1 cellular context compared by ENCODE assay signal in genomic region chr14:22901799-22902198, GRCh38.
A peak's percentile ranks its signal among the peaks of the same experiment; 100 is the strongest.
TF ChIP-seq lines count a peak whose summit lies in the region.

No MANE protein-coding gene starts in this region.

TF ChIP-seq in HepG2, 621 proteins besides CTCF, POLR2A, EP300 and RAD21 (continues in another document):
- TF ChIP-seq RCOR2 (CRISPR knock-in tag; IDR thresholded peaks at IDR 0.05) (no peak), JUN (CRISPR knock-in tag; IDR thresholded peaks at IDR 0.05) (no peak), MLLT10 (CRISPR knock-in tag; IDR thresholded peaks at IDR 0.05) (no peak), ZNF687 (CRISPR knock-in tag; IDR thresholded peaks at IDR 0.05) (peak; percentile 34; the same call in 1 of the 2 replicates), ERF (CRISPR knock-in tag; IDR thresholded peaks at IDR 0.05) (no peak), ZBTB7A (CRISPR knock-in tag; IDR thresholded peaks at IDR 0.05) (no peak), TAF1 (CRISPR knock-in tag; IDR thresholded peaks at IDR 0.05) (no peak; the same call in 1 of the 2 replicates), ZNF558 (CRISPR knock-in tag; IDR thresholded peaks at IDR 0.05; ENCODE audit: borderline replicate concordance) (no peak), ZNF501 (CRISPR knock-in tag; IDR thresholded peaks at IDR 0.05) (no peak), DR1 (CRISPR knock-in tag; IDR thresholded peaks at IDR 0.05) (no peak), CREB3 (CRISPR knock-in tag; IDR thresholded peaks at IDR 0.05) (no peak), ZNF75D (CRISPR knock-in tag; IDR thresholded peaks at IDR 0.05; ENCODE audit: borderline replicate concordance) (no peak), ZNF10 (CRISPR knock-in tag; IDR thresholded peaks at IDR 0.05; ENCODE audit: borderline replicate concordance, low read depth) (no peak), ZNF609 (CRISPR knock-in tag; IDR thresholded peaks at IDR 0.05; ENCODE audit: borderline replicate concordance) (no peak), RBM22 (optimal IDR thresholded peaks at IDR 0.05; ENCODE audit: low read length) (no peak), GMEB2 (CRISPR knock-in tag; IDR thresholded peaks at IDR 0.05; ENCODE audit: low read depth) (no peak), DPF2 (CRISPR knock-in tag; IDR thresholded peaks at IDR 0.05; ENCODE audit: borderline replicate concordance, low read depth) (no peak), ZNF552 (CRISPR knock-in tag; IDR thresholded peaks at IDR 0.05; ENCODE audit: borderline replicate concordance) (0 out of 2 replicates have a peak, but pooled peaks have one; percentile 53), ZNF276 (CRISPR knock-in tag; IDR thresholded peaks at IDR 0.05; ENCODE audit: low read depth) (no peak), REPIN1 (CRISPR knock-in tag; IDR thresholded peaks at IDR 0.05; ENCODE audit: borderline replicate concordance, low read depth) (0 out of 2 replicates have a peak, but pooled peaks have one; percentile 18), DMTF1 (CRISPR knock-in tag; IDR thresholded peaks at IDR 0.05) (no peak), MYNN (CRISPR knock-in tag; IDR thresholded peaks at IDR 0.05; ENCODE audit: low read depth) (no peak), HNF4G (IDR thresholded peaks at IDR 0.05; ENCODE audit: borderline replicate concordance, low read depth, low read length) (no peak), HNF4G (CRISPR knock-in tag; IDR thresholded peaks at IDR 0.05; ENCODE audit: borderline replicate concordance, low read depth) (no peak), BRD4 (CRISPR knock-in tag; IDR thresholded peaks at IDR 0.05) (no peak), GTF3A (CRISPR knock-in tag; conservative IDR thresholded peaks at IDR 0.05) (no peak), ZNF672 (CRISPR knock-in tag; IDR thresholded peaks at IDR 0.05) (no peak), ARID5B (CRISPR knock-in tag; IDR thresholded peaks at IDR 0.05) (no peak), IRX3 (CRISPR knock-in tag; IDR thresholded peaks at IDR 0.05; ENCODE audit: borderline replicate concordance, low read depth) (peak; percentile 62; the same call in 1 of the 2 replicates), FOSL1 (CRISPR knock-in tag; IDR thresholded peaks at IDR 0.05; ENCODE audit: borderline replicate concordance) (0 out of 2 replicates have a peak, but pooled peaks have one; percentile 9), ASH2L (IDR thresholded peaks at IDR 0.05; ENCODE audit: insufficient read length, low read depth, low read length) (no peak), ZNF225 (CRISPR knock-in tag; IDR thresholded peaks at IDR 0.05) (peak; percentile 60; the same call in 1 of the 2 replicates), NFRKB (IDR thresholded peaks at IDR 0.05) (no peak), KLF9 (CRISPR knock-in tag; IDR thresholded peaks at IDR 0.05; ENCODE audit: low read depth) (no peak), TRIM22 (IDR thresholded peaks at IDR 0.05) (no peak), RBAK (CRISPR knock-in tag; IDR thresholded peaks at IDR 0.05) (no peak), KLF16 (CRISPR knock-in tag; IDR thresholded peaks at IDR 0.05) (no peak), POLR2G (IDR thresholded peaks at IDR 0.05; ENCODE audit: low read depth, low read length) (no peak), ZNF614 (CRISPR knock-in tag; IDR thresholded peaks at IDR 0.05; ENCODE audit: borderline replicate concordance) (no peak)
